ENCODE assay signal across 25 cellular contexts in genomic region chr3:194150252-194150934, GRCh38. TPM values are rescaled to one million over a fixed set of nuclear protein-coding genes. Genes with fewer than 3 reads are reported as not detected.
DNase-seq lines count a peak whose midpoint lies in the region; FAIRE-seq and TF ChIP-seq lines count a peak whose summit lies in the region.
"Had no signal": no experiment of that assay in that cellular context is flagged by ENCODE, and none has a peak within 500 bp of the region (broad histone marks: within the 10 kb centered on the region; RNA-seq: fewer than 3 reads in every experiment).

No MANE protein-coding gene starts in this region.

- H3K9me3 Mint-ChIP-seq in MCF 10A (ENCODE audit: unreplicated experiment): no peaks in the 10 kb centered on the region

- POLR2A ChIA-PET in MCF 10A (lab: Yijun Ruan, JAX): interaction anchor here (0.7 kb wide), 1 partner anchor 183 kb away, joined by 4 read pairs; no protein-coding TSS in a partner anchor

- H3K27me3 Mint-ChIP-seq in MCF 10A (ENCODE audit: insufficient read depth, unreplicated experiment): peaks cover 17% of the 10 kb centered on the region

- H3K9ac ChIP-seq in mammary epithelial cell (ENCODE audit: insufficient read depth, low read length) (no peak overlapping the region), liver (ENCODE audit: low read depth in 1 of 2, low read length in 2 of 2) (peak overlapping the region in 1 of 2 donors; percentile 66)

- H3K27ac ChIP-seq in mammary epithelial cell (ENCODE audit: insufficient read depth, low read depth, low read length): no peak overlapping the region
- peak overlapping the region; percentile 4 for H3K27ac ChIP-seq in epithelial cell of prostate
- H3K27ac ChIP-seq in liver (ENCODE audit: low read depth in 1 of 2, low read length in 2 of 2): peak overlapping the region; percentile 84 to 89
- H3K27ac ChIP-seq: 22Rv1, heart right ventricle, sigmoid colon, SK-N-MC, tibial nerve, WERI-Rb-1 had no signal

- TF ChIP-seq RAD21 in liver (IDR thresholded peaks at IDR 0.05): peak; percentile 47 to 62

- no peak overlapping the region for H2AFZ ChIP-seq in mammary epithelial cell (ENCODE audit: low read depth, low read length)
- H2AFZ ChIP-seq: GM23338 had no signal

- no peaks in the 10 kb centered on the region for H3K9me3 ChIP-seq in mammary epithelial cell (replicated peaks; ENCODE audit: insufficient read depth, low read length)
- no peaks in the 10 kb centered on the region for H3K9me3 ChIP-seq in liver (ENCODE audit: control insufficient read depth in 4 of 4, low read length in 3 of 4)
- H3K9me3 ChIP-seq: sigmoid colon had no signal

- DNase-seq in MCF 10A (ENCODE audit: unreplicated experiment) (peak; percentile 69), mammary epithelial cell (no peak), epithelial cell of prostate (ENCODE audit: low read depth, low spot score) (no peak), frontal cortex (ENCODE audit: low spot score in 2 of 2) (no peak), AG08395 (ENCODE audit: low spot score) (no peak), MV-4-11 (lab: John Stamatoyannopoulos, UW) (no peak), NAMALWA (ENCODE audit: low spot score) (no peak)
- DNase-seq: activated CD4-positive, alpha-beta T cell treated with anti-CD3 and anti-CD28 coated beads, Interleukin-2, amount 10 ng/mL, durations not matched to agents 7 days and 5 days; activated naive CD4-positive, alpha-beta T cell treated with anti-CD3 and anti-CD28 coated beads, Interleukin-2, amount 10 ng/mL, durations not matched to agents 7 days and 5 days; amygdala; heart right ventricle; KG1; NCI-H187; NCI-H69; RPMI8226; sigmoid colon; WERI-Rb-1 had no signal

- H3K27ac Mint-ChIP-seq in MCF 10A (ENCODE audit: low read depth, unreplicated experiment): peak overlapping the region; percentile 7
- H3K27ac Mint-ChIP-seq: activated CD4-positive, alpha-beta T cell treated with anti-CD3 and anti-CD28 coated beads, Interleukin-2, amount 10 ng/mL, durations not matched to agents 7 days and 5 days; activated naive CD4-positive, alpha-beta T cell treated with anti-CD3 and anti-CD28 coated beads, Interleukin-2, amount 10 ng/mL, durations not matched to agents 7 days and 5 days; dendritic cell treated with granulocyte-macrophage colony-stimulating factor and Interleukin-4, amounts not matched to agents 40 ng/mL and 50 ng/mL, for 4 days; GM23338 had no signal

- H3K36me3 ChIP-seq in mammary epithelial cell (ENCODE audit: insufficient read depth, low read length) (no peaks in the 10 kb centered on the region), liver (ENCODE audit: control insufficient read depth in 4 of 4, insufficient read depth in 3 of 4, low read depth in 1 of 4, low read length in 3 of 4) (no peaks in the 10 kb centered on the region)
- H3K36me3 ChIP-seq: heart right ventricle, sigmoid colon, WERI-Rb-1 had no signal

- intact Hi-C loops in MCF 10A (cut with micrococcal nuclease) (no loop called here), mammary epithelial cell (cut with micrococcal nuclease) (no loop called here)

- H3K27me3 ChIP-seq in mammary epithelial cell (ENCODE audit: insufficient read depth, low read length) (no peaks in the 10 kb centered on the region), liver (ENCODE audit: control insufficient read depth in 4 of 4, insufficient read depth in 4 of 4, low read length in 3 of 4) (no peaks in the 10 kb centered on the region)
- H3K27me3 ChIP-seq: sigmoid colon had no signal

- peaks cover 20% of the 10 kb centered on the region for H3K4me1 Mint-ChIP-seq in MCF 10A (ENCODE audit: insufficient read depth, unreplicated experiment)
- H3K4me1 Mint-ChIP-seq: activated CD4-positive, alpha-beta T cell treated with anti-CD3 and anti-CD28 coated beads, Interleukin-2, amount 10 ng/mL, durations not matched to agents 7 days and 5 days had no signal

- no peaks in the 10 kb centered on the region for H3K36me3 Mint-ChIP-seq in MCF 10A (ENCODE audit: insufficient read depth, unreplicated experiment)
- H3K36me3 Mint-ChIP-seq: activated naive CD4-positive, alpha-beta T cell treated with anti-CD3 and anti-CD28 coated beads, Interleukin-2, amount 10 ng/mL, durations not matched to agents 7 days and 5 days had no signal

- FAIRE-seq in frontal cortex (lab: Jason Lieb, UNC): no peak
- FAIRE-seq: endometrium had no signal

- no peak for TF ChIP-seq CTCF in MCF 10A (IDR thresholded peaks at IDR 0.05; ENCODE audit: unreplicated experiment)
- no peak for TF ChIP-seq CTCF in mammary epithelial cell (conservative IDR thresholded peaks at IDR 0.05 in 1 of 2, IDR thresholded peaks at IDR 0.05 in 1 of 2; ENCODE audit: extremely low read depth in 1 of 2, insufficient read depth in 1 of 2, low read depth in 1 of 2, low read length in 2 of 2)
- no peak for TF ChIP-seq CTCF in liver (IDR thresholded peaks at IDR 0.05; ENCODE audit: low read depth, low read length, missing input control)

- dilution Hi-C loops in mammary epithelial cell (cut with HindIII; ENCODE audit: low sequenced_read_pairs): no loop called here

- H3K79me2 ChIP-seq in mammary epithelial cell (ENCODE audit: insufficient read depth, low read length): no peaks in the 10 kb centered on the region

- H4K20me1 ChIP-seq in mammary epithelial cell (ENCODE audit: insufficient read depth, low read length): no peaks in the 10 kb centered on the region

- no peak overlapping the region for H3K4me3 Mint-ChIP-seq in MCF 10A (ENCODE audit: unreplicated experiment)
- H3K4me3 Mint-ChIP-seq: activated CD4-positive, alpha-beta T cell treated with anti-CD3 and anti-CD28 coated beads, Interleukin-2, amount 10 ng/mL, durations not matched to agents 7 days and 5 days; activated naive CD4-positive, alpha-beta T cell treated with anti-CD3 and anti-CD28 coated beads, Interleukin-2, amount 10 ng/mL, durations not matched to agents 7 days and 5 days; dendritic cell treated with granulocyte-macrophage colony-stimulating factor and Interleukin-4, amounts not matched to agents 40 ng/mL and 50 ng/mL, for 4 days; GM23338; neural crest cell had no signal

- no peak overlapping the region for H3K4me2 ChIP-seq in mammary epithelial cell (ENCODE audit: insufficient read depth, low read depth, low read length)
- H3K4me2 ChIP-seq: GM23338 had no signal

- H3K4me3 ChIP-seq in mammary epithelial cell (replicated peaks in 1 of 3; ENCODE audit: insufficient read depth in 1 of 3, low read depth in 2 of 3, low read length in 3 of 3) (no peak overlapping the region), liver (ENCODE audit: low read depth in 1 of 3, low read length in 3 of 3) (no peak overlapping the region)
- H3K4me3 ChIP-seq: GM23338, heart right ventricle, sigmoid colon, SK-N-MC, tibial nerve had no signal

- no TSS peak for BruUV-seq in MCF 10A (replicated peaks; lab: Mats Ljungman, UMichigan)
- BruUV-seq in mammary epithelial cell (replicated peaks; lab: Mats Ljungman, UMichigan): no TSS peak

- H3K4me1 ChIP-seq in mammary epithelial cell (ENCODE audit: insufficient read depth, low read length): peaks cover 3% of the 10 kb centered on the region
- H3K4me1 ChIP-seq in liver (ENCODE audit: control insufficient read depth in 4 of 4, insufficient read depth in 4 of 4, low read length in 3 of 4): peaks cover 2 to 17% (median 10%) of the 10 kb centered on the region in 4 donors

- 91% methylated on average over 8 of the region's 8 CpGs for WGBS in mammary epithelial cell (ENCODE audit: low coverage, missing lambda C conversion rate)
- 35% methylated on average over 8 of the region's 8 CpGs for WGBS in liver

- CTCF ChIA-PET in MCF 10A (lab: Yijun Ruan, JAX): no interaction called here
- CTCF ChIA-PET in mammary epithelial cell (lab: Charles Lee; ENCODE audit: low non-redundant PET): no interaction called here

- in situ Hi-C loops in mammary epithelial cell (cut with MboI; ENCODE audit: low sequenced_read_pairs in 2 of 2): no loop called here

TF ChIP-seq in liver, 16 proteins besides CTCF, POLR2A, EP300 and RAD21 (continues in another document):
- TF ChIP-seq FOXA1 (IDR thresholded peaks at IDR 0.05): peak; percentile 48
- peak; percentile 75 for TF ChIP-seq FOXA2 (IDR thresholded peaks at IDR 0.05)
- TF ChIP-seq GABPA (IDR thresholded peaks at IDR 0.05 in 1 of 2, conservative IDR thresholded peaks at IDR 0.05 in 1 of 2): no peak
- TF ChIP-seq RXRA (IDR thresholded peaks at IDR 0.05): peak; percentile 70 to 89
- TF ChIP-seq ATF3 (IDR thresholded peaks at IDR 0.05): peak; percentile 91
- TF ChIP-seq SP1 (IDR thresholded peaks at IDR 0.05): peak; percentile 89
- TF ChIP-seq NR2F2 (IDR thresholded peaks at IDR 0.05): no peak
- TF ChIP-seq YY1 (IDR thresholded peaks at IDR 0.05): peak; percentile 47
- peak; percentile 68 for TF ChIP-seq MAX (IDR thresholded peaks at IDR 0.05)
- no peak for TF ChIP-seq ZBTB33 (IDR thresholded peaks at IDR 0.05)
- TF ChIP-seq EGR1 (IDR thresholded peaks at IDR 0.05; ENCODE audit: low read depth in 2 of 2): no peak
- TF ChIP-seq JUND (IDR thresholded peaks at IDR 0.05): peak; percentile 96 to 97

RNA-seq across cellular contexts. Expression of gene HES1, which starts 14.4 kb away (rescaled TPM):
- total RNA-seq in MCF 10A (2022) (34.6 and 37.8 TPM in 2 replicates), mammary epithelial cell (10 to 100 TPM; 33.0 to 74.4 TPM), liver (1 to 10 TPM; 5.3 to 6.8 TPM), frontal cortex (14.7 TPM)
- polyA plus RNA-seq in mammary epithelial cell (22.7 TPM), liver (10 to 100 TPM; 11.2 to 12.5 TPM)
- 12.6 TPM for polyA minus RNA-seq in mammary epithelial cell
